1 cellular context compared by ENCODE assay signal in genomic region chr22:48703265-48703941, GRCh38.
TF ChIP-seq lines count a peak whose summit lies in the region.

No MANE protein-coding gene starts in this region.

TF ChIP-seq in HepG2, 621 proteins besides CTCF, POLR2A, EP300 and RAD21 (continued from another document and continues in another):
- TF ChIP-seq, protein P1, sequence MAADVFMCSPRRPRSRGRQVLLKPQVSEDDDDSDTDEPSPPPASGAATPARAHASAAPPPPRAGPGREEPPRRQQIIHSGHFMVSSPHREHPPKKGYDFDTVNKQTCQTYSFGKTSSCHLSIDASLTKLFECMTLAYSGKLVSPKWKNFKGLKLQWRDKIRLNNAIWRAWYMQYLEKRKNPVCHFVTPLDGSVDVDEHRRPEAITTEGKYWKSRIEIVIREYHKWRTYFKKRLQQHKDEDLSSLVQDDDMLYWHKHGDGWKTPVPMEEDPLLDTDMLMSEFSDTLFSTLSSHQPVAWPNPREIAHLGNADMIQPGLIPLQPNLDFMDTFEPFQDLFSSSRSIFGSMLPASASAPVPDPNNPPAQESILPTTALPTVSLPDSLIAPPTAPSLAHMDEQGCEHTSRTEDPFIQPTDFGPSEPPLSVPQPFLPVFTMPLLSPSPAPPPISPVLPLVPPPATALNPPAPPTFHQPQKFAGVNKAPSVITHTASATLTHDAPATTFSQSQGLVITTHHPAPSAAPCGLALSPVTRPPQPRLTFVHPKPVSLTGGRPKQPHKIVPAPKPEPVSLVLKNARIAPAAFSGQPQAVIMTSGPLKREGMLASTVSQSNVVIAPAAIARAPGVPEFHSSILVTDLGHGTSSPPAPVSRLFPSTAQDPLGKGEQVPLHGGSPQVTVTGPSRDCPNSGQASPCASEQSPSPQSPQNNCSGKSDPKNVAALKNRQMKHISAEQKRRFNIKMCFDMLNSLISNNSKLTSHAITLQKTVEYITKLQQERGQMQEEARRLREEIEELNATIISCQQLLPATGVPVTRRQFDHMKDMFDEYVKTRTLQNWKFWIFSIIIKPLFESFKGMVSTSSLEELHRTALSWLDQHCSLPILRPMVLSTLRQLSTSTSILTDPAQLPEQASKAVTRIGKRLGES (CRISPR knock-in tag; IDR thresholded peaks at IDR 0.05; ENCODE audit: borderline replicate concordance), result no peak
- TF ChIP-seq TCF7L2 (IDR thresholded peaks at IDR 0.05; ENCODE audit: low read depth, low read length) (no peak), TEAD3 (CRISPR knock-in tag; optimal IDR thresholded peaks at IDR 0.05; ENCODE audit: borderline replicate concordance) (no peak), ZNF558 (CRISPR knock-in tag; IDR thresholded peaks at IDR 0.05; ENCODE audit: borderline replicate concordance) (no peak), ATF4 (CRISPR knock-in tag; IDR thresholded peaks at IDR 0.05) (no peak), AKAP8 (CRISPR knock-in tag; IDR thresholded peaks at IDR 0.05) (no peak), ZC3H4 (CRISPR knock-in tag; IDR thresholded peaks at IDR 0.05; ENCODE audit: borderline replicate concordance) (no peak), CCAR2 (optimal IDR thresholded peaks at IDR 0.05; ENCODE audit: low read depth, low read length) (no peak), ZBTB38 (CRISPR knock-in tag; IDR thresholded peaks at IDR 0.05) (no peak), RNF219 (CRISPR knock-in tag; IDR thresholded peaks at IDR 0.05) (no peak), ZNF251 (CRISPR knock-in tag; IDR thresholded peaks at IDR 0.05) (no peak), PITX1 (CRISPR knock-in tag; IDR thresholded peaks at IDR 0.05) (no peak), ZSCAN12 (CRISPR knock-in tag; IDR thresholded peaks at IDR 0.05) (no peak), ZSCAN29 (CRISPR knock-in tag; conservative IDR thresholded peaks at IDR 0.05) (peak; percentile 4; the same call in 1 of the 2 replicates), ZKSCAN1 (IDR thresholded peaks at IDR 0.05; ENCODE audit: low read length) (no peak), WIZ (CRISPR knock-in tag; IDR thresholded peaks at IDR 0.05) (0 out of 2 replicates have a peak, but pooled peaks have one; percentile 25), ZNF672 (CRISPR knock-in tag; IDR thresholded peaks at IDR 0.05) (no peak), RFX5 (IDR thresholded peaks at IDR 0.05; ENCODE audit: low read depth, low read length) (no peak), HMG20B (CRISPR knock-in tag; conservative IDR thresholded peaks at IDR 0.05) (no peak), IKZF4 (CRISPR knock-in tag; IDR thresholded peaks at IDR 0.05; ENCODE audit: borderline replicate concordance, low read depth, not compliant biosample characterization) (no peak), TBX2 (CRISPR knock-in tag; IDR thresholded peaks at IDR 0.05; ENCODE audit: borderline replicate concordance) (no peak), SRSF9 (IDR thresholded peaks at IDR 0.05; ENCODE audit: borderline replicate concordance, insufficient read depth, low read depth, low read length, poor library complexity, severe bottlenecking) (no peak), ZNF441 (CRISPR knock-in tag; IDR thresholded peaks at IDR 0.05; ENCODE audit: borderline replicate concordance) (no peak), MTF1 (CRISPR knock-in tag; IDR thresholded peaks at IDR 0.05) (no peak), ZNF670 (CRISPR knock-in tag; IDR thresholded peaks at IDR 0.05; ENCODE audit: borderline replicate concordance) (0 out of 2 replicates have a peak, but pooled peaks have one; percentile 6), ZFP41 (CRISPR knock-in tag; IDR thresholded peaks at IDR 0.05; ENCODE audit: borderline replicate concordance) (no peak), ZNF572 (CRISPR knock-in tag; IDR thresholded peaks at IDR 0.05) (0 out of 2 replicates have a peak, but pooled peaks have one; percentile 26), ZNF563 (CRISPR knock-in tag; IDR thresholded peaks at IDR 0.05) (no peak), FLYWCH1 (CRISPR knock-in tag; IDR thresholded peaks at IDR 0.05) (no peak), ZFP36L1 (CRISPR knock-in tag; IDR thresholded peaks at IDR 0.05) (no peak), EED (CRISPR knock-in tag; IDR thresholded peaks at IDR 0.05) (0 out of 2 replicates have a peak, but pooled peaks have one; percentile 19), GLI4 (CRISPR knock-in tag; IDR thresholded peaks at IDR 0.05; ENCODE audit: borderline replicate concordance) (no peak), NR3C1 (CRISPR knock-in tag; IDR thresholded peaks at IDR 0.05) (no peak), ATRX (CRISPR knock-in tag; IDR thresholded peaks at IDR 0.05; ENCODE audit: borderline replicate concordance) (no peak), ZMYM3 (CRISPR knock-in tag; IDR thresholded peaks at IDR 0.05) (no peak), RFXANK (CRISPR knock-in tag; IDR thresholded peaks at IDR 0.05) (no peak), ZNF543 (CRISPR knock-in tag; IDR thresholded peaks at IDR 0.05) (no peak), ESRRA (CRISPR knock-in tag; IDR thresholded peaks at IDR 0.05; ENCODE audit: low read depth) (no peak), ATF7-NPFF (CRISPR knock-in tag; IDR thresholded peaks at IDR 0.05; ENCODE audit: low read depth) (0 out of 2 replicates have a peak, but pooled peaks have one; percentile 30), THAP9 (CRISPR knock-in tag; IDR thresholded peaks at IDR 0.05; ENCODE audit: borderline replicate concordance) (peak; percentile 9; the same call in 1 of the 2 replicates), SNAI1 (CRISPR knock-in tag; IDR thresholded peaks at IDR 0.05; ENCODE audit: borderline replicate concordance) (no peak), CHCHD3 (CRISPR knock-in tag; IDR thresholded peaks at IDR 0.05) (0 out of 2 replicates have a peak, but pooled peaks have one; percentile 22), IRX3 (CRISPR knock-in tag; IDR thresholded peaks at IDR 0.05; ENCODE audit: borderline replicate concordance, low read depth) (no peak), HNRNPUL1 (IDR thresholded peaks at IDR 0.05; ENCODE audit: low read depth, low read length) (no peak), HNRNPLL (IDR thresholded peaks at IDR 0.05; ENCODE audit: low read depth, low read length, poor library complexity, severe bottlenecking) (no peak)
- TF ChIP-seq, protein P2, sequence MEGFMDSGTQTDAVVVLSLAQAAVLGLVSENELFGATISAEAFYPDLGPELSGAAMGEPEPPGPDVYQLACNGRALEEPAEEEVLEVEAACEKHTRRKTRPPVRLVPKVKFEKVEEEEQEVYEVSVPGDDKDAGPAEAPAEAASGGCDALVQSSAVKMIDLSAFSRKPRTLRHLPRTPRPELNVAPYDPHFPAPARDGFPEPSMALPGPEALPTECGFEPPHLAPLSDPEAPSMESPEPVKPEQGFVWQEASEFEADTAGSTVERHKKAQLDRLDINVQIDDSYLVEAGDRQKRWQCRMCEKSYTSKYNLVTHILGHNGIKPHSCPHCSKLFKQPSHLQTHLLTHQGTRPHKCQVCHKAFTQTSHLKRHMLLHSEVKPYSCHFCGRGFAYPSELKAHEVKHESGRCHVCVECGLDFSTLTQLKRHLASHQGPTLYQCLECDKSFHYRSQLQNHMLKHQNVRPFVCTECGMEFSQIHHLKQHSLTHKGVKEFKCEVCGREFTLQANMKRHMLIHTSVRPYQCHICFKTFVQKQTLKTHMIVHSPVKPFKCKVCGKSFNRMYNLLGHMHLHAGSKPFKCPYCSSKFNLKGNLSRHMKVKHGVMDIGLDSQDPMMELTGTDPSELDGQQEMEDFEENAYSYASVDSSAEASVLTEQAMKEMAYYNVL (CRISPR knock-in tag; IDR thresholded peaks at IDR 0.05; ENCODE audit: borderline replicate concordance), result no peak
- TF ChIP-seq, protein P3, sequence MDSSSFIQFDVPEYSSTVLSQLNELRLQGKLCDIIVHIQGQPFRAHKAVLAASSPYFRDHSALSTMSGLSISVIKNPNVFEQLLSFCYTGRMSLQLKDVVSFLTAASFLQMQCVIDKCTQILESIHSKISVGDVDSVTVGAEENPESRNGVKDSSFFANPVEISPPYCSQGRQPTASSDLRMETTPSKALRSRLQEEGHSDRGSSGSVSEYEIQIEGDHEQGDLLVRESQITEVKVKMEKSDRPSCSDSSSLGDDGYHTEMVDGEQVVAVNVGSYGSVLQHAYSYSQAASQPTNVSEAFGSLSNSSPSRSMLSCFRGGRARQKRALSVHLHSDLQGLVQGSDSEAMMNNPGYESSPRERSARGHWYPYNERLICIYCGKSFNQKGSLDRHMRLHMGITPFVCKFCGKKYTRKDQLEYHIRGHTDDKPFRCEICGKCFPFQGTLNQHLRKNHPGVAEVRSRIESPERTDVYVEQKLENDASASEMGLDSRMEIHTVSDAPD (CRISPR knock-in tag; IDR thresholded peaks at IDR 0.05), result no peak
- TF ChIP-seq, protein P4, sequence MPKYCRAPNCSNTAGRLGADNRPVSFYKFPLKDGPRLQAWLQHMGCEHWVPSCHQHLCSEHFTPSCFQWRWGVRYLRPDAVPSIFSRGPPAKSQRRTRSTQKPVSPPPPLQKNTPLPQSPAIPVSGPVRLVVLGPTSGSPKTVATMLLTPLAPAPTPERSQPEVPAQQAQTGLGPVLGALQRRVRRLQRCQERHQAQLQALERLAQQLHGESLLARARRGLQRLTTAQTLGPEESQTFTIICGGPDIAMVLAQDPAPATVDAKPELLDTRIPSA (CRISPR knock-in tag; IDR thresholded peaks at IDR 0.05; ENCODE audit: borderline replicate concordance), result no peak
- TF ChIP-seq, protein P5, sequence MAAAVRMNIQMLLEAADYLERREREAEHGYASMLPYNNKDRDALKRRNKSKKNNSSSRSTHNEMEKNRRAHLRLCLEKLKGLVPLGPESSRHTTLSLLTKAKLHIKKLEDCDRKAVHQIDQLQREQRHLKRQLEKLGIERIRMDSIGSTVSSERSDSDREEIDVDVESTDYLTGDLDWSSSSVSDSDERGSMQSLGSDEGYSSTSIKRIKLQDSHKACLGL (CRISPR knock-in tag; IDR thresholded peaks at IDR 0.05), result no peak
- TF ChIP-seq, protein P6, sequence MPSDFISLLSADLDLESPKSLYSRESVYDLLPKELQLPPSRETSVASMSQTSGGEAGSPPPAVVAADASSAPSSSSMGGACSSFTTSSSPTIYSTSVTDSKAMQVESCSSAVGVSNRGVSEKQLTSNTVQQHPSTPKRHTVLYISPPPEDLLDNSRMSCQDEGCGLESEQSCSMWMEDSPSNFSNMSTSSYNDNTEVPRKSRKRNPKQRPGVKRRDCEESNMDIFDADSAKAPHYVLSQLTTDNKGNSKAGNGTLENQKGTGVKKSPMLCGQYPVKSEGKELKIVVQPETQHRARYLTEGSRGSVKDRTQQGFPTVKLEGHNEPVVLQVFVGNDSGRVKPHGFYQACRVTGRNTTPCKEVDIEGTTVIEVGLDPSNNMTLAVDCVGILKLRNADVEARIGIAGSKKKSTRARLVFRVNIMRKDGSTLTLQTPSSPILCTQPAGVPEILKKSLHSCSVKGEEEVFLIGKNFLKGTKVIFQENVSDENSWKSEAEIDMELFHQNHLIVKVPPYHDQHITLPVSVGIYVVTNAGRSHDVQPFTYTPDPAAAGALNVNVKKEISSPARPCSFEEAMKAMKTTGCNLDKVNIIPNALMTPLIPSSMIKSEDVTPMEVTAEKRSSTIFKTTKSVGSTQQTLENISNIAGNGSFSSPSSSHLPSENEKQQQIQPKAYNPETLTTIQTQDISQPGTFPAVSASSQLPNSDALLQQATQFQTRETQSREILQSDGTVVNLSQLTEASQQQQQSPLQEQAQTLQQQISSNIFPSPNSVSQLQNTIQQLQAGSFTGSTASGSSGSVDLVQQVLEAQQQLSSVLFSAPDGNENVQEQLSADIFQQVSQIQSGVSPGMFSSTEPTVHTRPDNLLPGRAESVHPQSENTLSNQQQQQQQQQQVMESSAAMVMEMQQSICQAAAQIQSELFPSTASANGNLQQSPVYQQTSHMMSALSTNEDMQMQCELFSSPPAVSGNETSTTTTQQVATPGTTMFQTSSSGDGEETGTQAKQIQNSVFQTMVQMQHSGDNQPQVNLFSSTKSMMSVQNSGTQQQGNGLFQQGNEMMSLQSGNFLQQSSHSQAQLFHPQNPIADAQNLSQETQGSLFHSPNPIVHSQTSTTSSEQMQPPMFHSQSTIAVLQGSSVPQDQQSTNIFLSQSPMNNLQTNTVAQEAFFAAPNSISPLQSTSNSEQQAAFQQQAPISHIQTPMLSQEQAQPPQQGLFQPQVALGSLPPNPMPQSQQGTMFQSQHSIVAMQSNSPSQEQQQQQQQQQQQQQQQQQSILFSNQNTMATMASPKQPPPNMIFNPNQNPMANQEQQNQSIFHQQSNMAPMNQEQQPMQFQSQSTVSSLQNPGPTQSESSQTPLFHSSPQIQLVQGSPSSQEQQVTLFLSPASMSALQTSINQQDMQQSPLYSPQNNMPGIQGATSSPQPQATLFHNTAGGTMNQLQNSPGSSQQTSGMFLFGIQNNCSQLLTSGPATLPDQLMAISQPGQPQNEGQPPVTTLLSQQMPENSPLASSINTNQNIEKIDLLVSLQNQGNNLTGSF (CRISPR knock-in tag; IDR thresholded peaks at IDR 0.05), result no peak
